In genomic region chr10:104231784-104232612, GRCh38 we compare ENCODE assay signal across 1 cellular context.
TF ChIP-seq lines count a peak whose summit lies in the region.

Gene CFAP43 (minus strand): TSS chr10:104232364. CDS start chr10:104232246, 118 bp downstream.

TF ChIP-seq in HepG2, 621 proteins besides CTCF, POLR2A, EP300 and RAD21 (continued from another document and continues in another):
- peak; percentile 58 to 66; a peak in 3 of 4 replicates for TF ChIP-seq HMGXB4 (CRISPR knock-in tag; IDR thresholded peaks at IDR 0.05; ENCODE audit: borderline replicate concordance in 1 of 2, low read depth in 1 of 2)
- TF ChIP-seq, protein P1, sequence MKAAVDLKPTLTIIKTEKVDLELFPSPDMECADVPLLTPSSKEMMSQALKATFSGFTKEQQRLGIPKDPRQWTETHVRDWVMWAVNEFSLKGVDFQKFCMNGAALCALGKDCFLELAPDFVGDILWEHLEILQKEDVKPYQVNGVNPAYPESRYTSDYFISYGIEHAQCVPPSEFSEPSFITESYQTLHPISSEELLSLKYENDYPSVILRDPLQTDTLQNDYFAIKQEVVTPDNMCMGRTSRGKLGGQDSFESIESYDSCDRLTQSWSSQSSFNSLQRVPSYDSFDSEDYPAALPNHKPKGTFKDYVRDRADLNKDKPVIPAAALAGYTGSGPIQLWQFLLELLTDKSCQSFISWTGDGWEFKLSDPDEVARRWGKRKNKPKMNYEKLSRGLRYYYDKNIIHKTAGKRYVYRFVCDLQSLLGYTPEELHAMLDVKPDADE (CRISPR knock-in tag; IDR thresholded peaks at IDR 0.05) = 0 out of 2 replicates have a peak, but pooled peaks have one; percentile 56
- no peak for TF ChIP-seq SSRP1 (CRISPR knock-in tag; IDR thresholded peaks at IDR 0.05)
- TF ChIP-seq PHF20 (CRISPR knock-in tag; IDR thresholded peaks at IDR 0.05) = no peak; the same call in none of the 2 replicates
- TF ChIP-seq ZNF451 (CRISPR knock-in tag; IDR thresholded peaks at IDR 0.05) = 0 out of 2 replicates have a peak, but pooled peaks have one; percentile 48
- 0 out of 2 replicates have a peak, but pooled peaks have one; percentile 49 for TF ChIP-seq ZBTB3 (CRISPR knock-in tag; IDR thresholded peaks at IDR 0.05; ENCODE audit: borderline replicate concordance, low read depth)
- TF ChIP-seq, protein P2, sequence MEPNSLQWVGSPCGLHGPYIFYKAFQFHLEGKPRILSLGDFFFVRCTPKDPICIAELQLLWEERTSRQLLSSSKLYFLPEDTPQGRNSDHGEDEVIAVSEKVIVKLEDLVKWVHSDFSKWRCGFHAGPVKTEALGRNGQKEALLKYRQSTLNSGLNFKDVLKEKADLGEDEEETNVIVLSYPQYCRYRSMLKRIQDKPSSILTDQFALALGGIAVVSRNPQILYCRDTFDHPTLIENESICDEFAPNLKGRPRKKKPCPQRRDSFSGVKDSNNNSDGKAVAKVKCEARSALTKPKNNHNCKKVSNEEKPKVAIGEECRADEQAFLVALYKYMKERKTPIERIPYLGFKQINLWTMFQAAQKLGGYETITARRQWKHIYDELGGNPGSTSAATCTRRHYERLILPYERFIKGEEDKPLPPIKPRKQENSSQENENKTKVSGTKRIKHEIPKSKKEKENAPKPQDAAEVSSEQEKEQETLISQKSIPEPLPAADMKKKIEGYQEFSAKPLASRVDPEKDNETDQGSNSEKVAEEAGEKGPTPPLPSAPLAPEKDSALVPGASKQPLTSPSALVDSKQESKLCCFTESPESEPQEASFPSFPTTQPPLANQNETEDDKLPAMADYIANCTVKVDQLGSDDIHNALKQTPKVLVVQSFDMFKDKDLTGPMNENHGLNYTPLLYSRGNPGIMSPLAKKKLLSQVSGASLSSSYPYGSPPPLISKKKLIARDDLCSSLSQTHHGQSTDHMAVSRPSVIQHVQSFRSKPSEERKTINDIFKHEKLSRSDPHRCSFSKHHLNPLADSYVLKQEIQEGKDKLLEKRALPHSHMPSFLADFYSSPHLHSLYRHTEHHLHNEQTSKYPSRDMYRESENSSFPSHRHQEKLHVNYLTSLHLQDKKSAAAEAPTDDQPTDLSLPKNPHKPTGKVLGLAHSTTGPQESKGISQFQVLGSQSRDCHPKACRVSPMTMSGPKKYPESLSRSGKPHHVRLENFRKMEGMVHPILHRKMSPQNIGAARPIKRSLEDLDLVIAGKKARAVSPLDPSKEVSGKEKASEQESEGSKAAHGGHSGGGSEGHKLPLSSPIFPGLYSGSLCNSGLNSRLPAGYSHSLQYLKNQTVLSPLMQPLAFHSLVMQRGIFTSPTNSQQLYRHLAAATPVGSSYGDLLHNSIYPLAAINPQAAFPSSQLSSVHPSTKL (CRISPR knock-in tag; IDR thresholded peaks at IDR 0.05) = peak; percentile 40
- TF ChIP-seq, protein P3, sequence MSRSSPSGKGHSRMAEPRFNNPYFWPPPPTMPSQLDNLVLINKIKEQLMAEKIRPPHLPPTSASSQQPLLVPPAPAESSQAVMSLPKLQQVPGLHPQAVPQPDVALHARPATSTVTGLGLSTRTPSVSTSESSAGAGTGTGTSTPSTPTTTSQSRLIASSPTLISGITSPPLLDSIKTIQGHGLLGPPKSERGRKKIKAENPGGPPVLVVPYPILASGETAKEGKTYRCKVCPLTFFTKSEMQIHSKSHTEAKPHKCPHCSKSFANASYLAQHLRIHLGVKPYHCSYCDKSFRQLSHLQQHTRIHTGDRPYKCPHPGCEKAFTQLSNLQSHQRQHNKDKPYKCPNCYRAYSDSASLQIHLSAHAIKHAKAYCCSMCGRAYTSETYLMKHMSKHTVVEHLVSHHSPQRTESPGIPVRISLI (CRISPR knock-in tag; IDR thresholded peaks at IDR 0.05; ENCODE audit: borderline replicate concordance) = peak; percentile 60
- TF ChIP-seq, protein P4, sequence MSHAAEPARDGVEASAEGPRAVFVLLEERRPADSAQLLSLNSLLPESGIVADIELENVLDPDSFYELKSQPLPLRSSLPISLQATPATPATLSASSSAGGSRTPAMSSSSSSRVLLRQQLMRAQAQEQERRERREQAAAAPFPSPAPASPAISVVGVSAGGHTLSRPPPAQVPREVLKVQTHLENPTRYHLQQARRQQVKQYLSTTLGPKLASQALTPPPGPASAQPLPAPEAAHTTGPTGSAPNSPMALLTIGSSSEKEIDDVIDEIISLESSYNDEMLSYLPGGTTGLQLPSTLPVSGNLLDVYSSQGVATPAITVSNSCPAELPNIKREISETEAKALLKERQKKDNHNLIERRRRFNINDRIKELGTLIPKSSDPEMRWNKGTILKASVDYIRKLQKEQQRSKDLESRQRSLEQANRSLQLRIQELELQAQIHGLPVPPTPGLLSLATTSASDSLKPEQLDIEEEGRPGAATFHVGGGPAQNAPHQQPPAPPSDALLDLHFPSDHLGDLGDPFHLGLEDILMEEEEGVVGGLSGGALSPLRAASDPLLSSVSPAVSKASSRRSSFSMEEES (CRISPR knock-in tag; IDR thresholded peaks at IDR 0.05) = 0 out of 2 replicates have a peak, but pooled peaks have one; percentile 32
- 0 out of 2 replicates have a peak, but pooled peaks have one; percentile 32 for TF ChIP-seq CENPT (CRISPR knock-in tag; IDR thresholded peaks at IDR 0.05; ENCODE audit: low read depth)
- TF ChIP-seq ZSCAN31 (CRISPR knock-in tag; IDR thresholded peaks at IDR 0.05; ENCODE audit: low read depth) = peak; percentile 89
- TF ChIP-seq ZNF572 (CRISPR knock-in tag; IDR thresholded peaks at IDR 0.05) = no peak
- no peak for TF ChIP-seq GABPA (IDR thresholded peaks at IDR 0.05; ENCODE audit: low read depth, low read length)
- TF ChIP-seq GABPA (CRISPR knock-in tag; IDR thresholded peaks at IDR 0.05; ENCODE audit: low read depth) = no peak
- peak; percentile 36; the same call in 1 of the 2 replicates for TF ChIP-seq BRD4 (CRISPR knock-in tag; IDR thresholded peaks at IDR 0.05)
- TF ChIP-seq KAT7 (CRISPR knock-in tag; IDR thresholded peaks at IDR 0.05; ENCODE audit: borderline replicate concordance) = peak; percentile 91; the same call in 1 of the 2 replicates
- no peak; the same call in 1 of the 2 replicates for TF ChIP-seq BCL3 (CRISPR knock-in tag; IDR thresholded peaks at IDR 0.05)
- TF ChIP-seq, protein P5, sequence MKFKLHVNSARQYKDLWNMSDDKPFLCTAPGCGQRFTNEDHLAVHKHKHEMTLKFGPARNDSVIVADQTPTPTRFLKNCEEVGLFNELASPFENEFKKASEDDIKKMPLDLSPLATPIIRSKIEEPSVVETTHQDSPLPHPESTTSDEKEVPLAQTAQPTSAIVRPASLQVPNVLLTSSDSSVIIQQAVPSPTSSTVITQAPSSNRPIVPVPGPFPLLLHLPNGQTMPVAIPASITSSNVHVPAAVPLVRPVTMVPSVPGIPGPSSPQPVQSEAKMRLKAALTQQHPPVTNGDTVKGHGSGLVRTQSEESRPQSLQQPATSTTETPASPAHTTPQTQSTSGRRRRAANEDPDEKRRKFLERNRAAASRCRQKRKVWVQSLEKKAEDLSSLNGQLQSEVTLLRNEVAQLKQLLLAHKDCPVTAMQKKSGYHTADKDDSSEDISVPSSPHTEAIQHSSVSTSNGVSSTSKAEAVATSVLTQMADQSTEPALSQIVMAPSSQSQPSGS (CRISPR knock-in tag; IDR thresholded peaks at IDR 0.05) = 0 out of 2 replicates have a peak, but pooled peaks have one; percentile 28
- no peak for TF ChIP-seq ZUFSP (CRISPR knock-in tag; IDR thresholded peaks at IDR 0.05; ENCODE audit: borderline replicate concordance)
- TF ChIP-seq TBL1XR1 (IDR thresholded peaks at IDR 0.05; ENCODE audit: borderline replicate concordance, low read length, partially characterized antibody) = no peak
- no peak for TF ChIP-seq FOSL1 (CRISPR knock-in tag; IDR thresholded peaks at IDR 0.05; ENCODE audit: borderline replicate concordance)
- peak; percentile 78 for TF ChIP-seq ZNF772 (CRISPR knock-in tag; IDR thresholded peaks at IDR 0.05)
- TF ChIP-seq, protein P6, sequence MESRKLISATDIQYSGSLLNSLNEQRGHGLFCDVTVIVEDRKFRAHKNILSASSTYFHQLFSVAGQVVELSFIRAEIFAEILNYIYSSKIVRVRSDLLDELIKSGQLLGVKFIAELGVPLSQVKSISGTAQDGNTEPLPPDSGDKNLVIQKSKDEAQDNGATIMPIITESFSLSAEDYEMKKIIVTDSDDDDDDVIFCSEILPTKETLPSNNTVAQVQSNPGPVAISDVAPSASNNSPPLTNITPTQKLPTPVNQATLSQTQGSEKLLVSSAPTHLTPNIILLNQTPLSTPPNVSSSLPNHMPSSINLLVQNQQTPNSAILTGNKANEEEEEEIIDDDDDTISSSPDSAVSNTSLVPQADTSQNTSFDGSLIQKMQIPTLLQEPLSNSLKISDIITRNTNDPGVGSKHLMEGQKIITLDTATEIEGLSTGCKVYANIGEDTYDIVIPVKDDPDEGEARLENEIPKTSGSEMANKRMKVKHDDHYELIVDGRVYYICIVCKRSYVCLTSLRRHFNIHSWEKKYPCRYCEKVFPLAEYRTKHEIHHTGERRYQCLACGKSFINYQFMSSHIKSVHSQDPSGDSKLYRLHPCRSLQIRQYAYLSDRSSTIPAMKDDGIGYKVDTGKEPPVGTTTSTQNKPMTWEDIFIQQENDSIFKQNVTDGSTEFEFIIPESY (CRISPR knock-in tag; IDR thresholded peaks at IDR 0.05) = no peak
- no peak for TF ChIP-seq ATM (IDR thresholded peaks at IDR 0.05; ENCODE audit: borderline replicate concordance)
- TF ChIP-seq ZZZ3 (CRISPR knock-in tag; IDR thresholded peaks at IDR 0.05; ENCODE audit: borderline replicate concordance) = 0 out of 2 replicates have a peak, but pooled peaks have one; percentile 57
- TF ChIP-seq NPAS2 (CRISPR knock-in tag; IDR thresholded peaks at IDR 0.05; ENCODE audit: borderline replicate concordance) = no peak
- TF ChIP-seq GFI1 (CRISPR knock-in tag; IDR thresholded peaks at IDR 0.05; ENCODE audit: borderline replicate concordance) = no peak
- TF ChIP-seq, protein P7, sequence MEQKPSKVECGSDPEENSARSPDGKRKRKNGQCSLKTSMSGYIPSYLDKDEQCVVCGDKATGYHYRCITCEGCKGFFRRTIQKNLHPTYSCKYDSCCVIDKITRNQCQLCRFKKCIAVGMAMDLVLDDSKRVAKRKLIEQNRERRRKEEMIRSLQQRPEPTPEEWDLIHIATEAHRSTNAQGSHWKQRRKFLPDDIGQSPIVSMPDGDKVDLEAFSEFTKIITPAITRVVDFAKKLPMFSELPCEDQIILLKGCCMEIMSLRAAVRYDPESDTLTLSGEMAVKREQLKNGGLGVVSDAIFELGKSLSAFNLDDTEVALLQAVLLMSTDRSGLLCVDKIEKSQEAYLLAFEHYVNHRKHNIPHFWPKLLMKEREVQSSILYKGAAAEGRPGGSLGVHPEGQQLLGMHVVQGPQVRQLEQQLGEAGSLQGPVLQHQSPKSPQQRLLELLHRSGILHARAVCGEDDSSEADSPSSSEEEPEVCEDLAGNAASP (CRISPR knock-in tag; IDR thresholded peaks at IDR 0.05; ENCODE audit: borderline replicate concordance) = peak; percentile 22; the same call in 1 of the 2 replicates
- TF ChIP-seq SIN3B (IDR thresholded peaks at IDR 0.05; ENCODE audit: low read length) = peak; percentile 52
- no peak for TF ChIP-seq RARA (CRISPR knock-in tag; IDR thresholded peaks at IDR 0.05)
- TF ChIP-seq ZNF549 (CRISPR knock-in tag; IDR thresholded peaks at IDR 0.05) = no peak
- TF ChIP-seq POLR2AphosphoS2 (IDR thresholded peaks at IDR 0.05; ENCODE audit: low read depth, low read length) = no peak
- TF ChIP-seq, protein P8, sequence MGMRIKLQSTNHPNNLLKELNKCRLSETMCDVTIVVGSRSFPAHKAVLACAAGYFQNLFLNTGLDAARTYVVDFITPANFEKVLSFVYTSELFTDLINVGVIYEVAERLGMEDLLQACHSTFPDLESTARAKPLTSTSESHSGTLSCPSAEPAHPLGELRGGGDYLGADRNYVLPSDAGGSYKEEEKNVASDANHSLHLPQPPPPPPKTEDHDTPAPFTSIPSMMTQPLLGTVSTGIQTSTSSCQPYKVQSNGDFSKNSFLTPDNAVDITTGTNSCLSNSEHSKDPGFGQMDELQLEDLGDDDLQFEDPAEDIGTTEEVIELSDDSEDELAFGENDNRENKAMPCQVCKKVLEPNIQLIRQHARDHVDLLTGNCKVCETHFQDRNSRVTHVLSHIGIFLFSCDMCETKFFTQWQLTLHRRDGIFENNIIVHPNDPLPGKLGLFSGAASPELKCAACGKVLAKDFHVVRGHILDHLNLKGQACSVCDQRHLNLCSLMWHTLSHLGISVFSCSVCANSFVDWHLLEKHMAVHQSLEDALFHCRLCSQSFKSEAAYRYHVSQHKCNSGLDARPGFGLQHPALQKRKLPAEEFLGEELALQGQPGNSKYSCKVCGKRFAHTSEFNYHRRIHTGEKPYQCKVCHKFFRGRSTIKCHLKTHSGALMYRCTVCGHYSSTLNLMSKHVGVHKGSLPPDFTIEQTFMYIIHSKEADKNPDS (CRISPR knock-in tag; IDR thresholded peaks at IDR 0.05) = no peak
- TF ChIP-seq GATAD2A (CRISPR knock-in tag; IDR thresholded peaks at IDR 0.05) = no peak
- TF ChIP-seq, protein P9, sequence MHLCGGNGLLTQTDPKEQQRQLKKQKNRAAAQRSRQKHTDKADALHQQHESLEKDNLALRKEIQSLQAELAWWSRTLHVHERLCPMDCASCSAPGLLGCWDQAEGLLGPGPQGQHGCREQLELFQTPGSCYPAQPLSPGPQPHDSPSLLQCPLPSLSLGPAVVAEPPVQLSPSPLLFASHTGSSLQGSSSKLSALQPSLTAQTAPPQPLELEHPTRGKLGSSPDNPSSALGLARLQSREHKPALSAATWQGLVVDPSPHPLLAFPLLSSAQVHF (CRISPR knock-in tag; IDR thresholded peaks at IDR 0.05) = peak; percentile 87; the same call in 1 of the 2 replicates
- no peak for TF ChIP-seq ZNF670 (CRISPR knock-in tag; IDR thresholded peaks at IDR 0.05; ENCODE audit: borderline replicate concordance)
